8 cellular contexts compared by ENCODE assay signal in the genomic region with DNA sequence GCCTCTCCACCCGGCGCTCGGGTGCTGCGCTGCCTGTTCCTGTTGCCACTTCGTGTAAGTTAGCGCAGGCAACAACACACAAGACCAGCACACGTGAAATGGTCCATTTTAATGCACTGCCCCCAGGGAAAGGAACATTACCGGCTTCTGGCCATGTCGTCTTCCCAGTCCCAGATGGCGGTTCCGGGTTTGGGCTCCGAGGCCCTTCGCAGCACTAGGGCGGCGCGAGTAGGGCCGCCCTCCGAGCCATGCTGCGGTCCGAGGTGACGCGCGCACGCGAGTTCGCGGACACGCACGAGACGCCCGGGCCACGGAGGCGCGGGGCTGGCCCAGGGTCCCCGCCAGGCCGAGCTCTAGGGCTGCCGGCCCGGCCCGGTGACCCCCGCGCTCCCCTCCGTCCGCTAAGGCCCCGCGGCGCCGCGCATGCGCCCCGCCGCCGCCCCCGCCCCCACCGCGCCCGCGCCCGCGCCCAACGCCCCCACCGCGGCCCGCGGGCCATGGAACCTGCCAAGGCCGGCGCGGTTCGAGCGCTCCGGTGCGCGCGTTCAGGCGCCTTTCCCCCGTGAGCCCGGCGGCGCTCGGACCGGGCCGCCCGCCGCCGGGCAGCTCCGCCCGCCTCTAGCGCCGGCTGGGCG. TPM values are rescaled to one million over a fixed set of nuclear protein-coding genes. Genes with fewer than 3 reads are reported as not detected.
DNase-seq lines count a peak whose midpoint lies in the region; ATAC-seq and TF ChIP-seq lines count a peak whose summit lies in the region.

No MANE protein-coding gene starts in this region.

- intact Hi-C loops in A673 (cut with micrococcal nuclease; ENCODE audit: unreplicated experiment) = no loop called here

- CTCF ChIA-PET in A673 (lab: Charles Lee) = no interaction called here

- no peaks in the 10 kb centered on the region for H3K36me3 ChIP-seq in A673 (ENCODE audit: insufficient read depth, low read length, poor library complexity, severe bottlenecking)
- H3K36me3 ChIP-seq in mucosa of rectum (ENCODE audit: control insufficient read depth in 2 of 2, insufficient read depth in 2 of 2, low read length in 2 of 2) = no peaks in the 10 kb centered on the region

- H3K27me3 ChIP-seq in A673 (replicated peaks; ENCODE audit: insufficient read depth, low read depth, low read length, poor library complexity) (no peaks in the 10 kb centered on the region), mucosa of rectum (ENCODE audit: control insufficient read depth in 2 of 2, insufficient read depth in 2 of 2, low read length in 2 of 2) (no peaks in the 10 kb centered on the region)

- TF ChIP-seq CTCF in A673 (conservative IDR thresholded peaks at IDR 0.05; ENCODE audit: low read depth, low read length) (no peak), epithelial cell of esophagus (IDR thresholded peaks at IDR 0.05; ENCODE audit: insufficient read depth, low read depth, low read length, missing control alignments) (no peak)

- H3K4me1 ChIP-seq in A673 (ENCODE audit: insufficient read depth, low read length, poor library complexity, severe bottlenecking) (peaks cover 12% of the 10 kb centered on the region), mucosa of rectum (ENCODE audit: control insufficient read depth in 2 of 2, insufficient read depth in 2 of 2, low read length in 2 of 2) (peaks cover 6 to 13% of the 10 kb centered on the region in 2 donors)

- DNase-seq in A673 (ENCODE audit: low spot score) = peak; percentile 57
- peak; percentile 91 for DNase-seq in NCI-H69 (lab: John Stamatoyannopoulos, UW)
- DNase-seq in activated T-cell treated with anti-CD3 and anti-CD28 coated beads for 24 hours (ENCODE audit: low read depth) = peak; percentile 38
- DNase-seq in epithelial cell of esophagus (ENCODE audit: low read depth) = peak; percentile 56
- peak; percentile 19 for DNase-seq in stimulated activated CD8-positive, alpha-beta memory T cell treated with anti-CD3 and anti-CD28 coated beads, Interleukin-7, amount 100 ng/mL, for 24 hours (ENCODE audit: low read depth)

- no peaks in the 10 kb centered on the region for H3K9me3 ChIP-seq in A673 (ENCODE audit: low read depth, low read length, poor library complexity, severe bottlenecking)
- no peaks in the 10 kb centered on the region for H3K9me3 ChIP-seq in mucosa of rectum (ENCODE audit: control insufficient read depth in 2 of 2, low read length in 2 of 2)

- H3K9ac ChIP-seq in mucosa of rectum (ENCODE audit: low read depth in 1 of 2, low read length in 2 of 2) = peak overlapping the region; percentile 98 to 99

- BruUV-seq in A673 (replicated peaks; lab: Mats Ljungman, UMichigan) = no TSS peak

- H3K27ac ChIP-seq in A673 (ENCODE audit: low read depth, low read length, poor library complexity, severe bottlenecking) (peak overlapping the region; percentile 91), mucosa of rectum (ENCODE audit: low read depth in 2 of 2, low read length in 2 of 2) (peak overlapping the region; percentile 94 to 95)

- POLR2A ChIA-PET in A673 (lab: Charles Lee; ENCODE audit: low non-redundant PET) = no interaction called here

- peak; percentile 54 for ATAC-seq in GM18511 (IDR thresholded peaks at IDR 0.05; ENCODE audit: unreplicated experiment)
- peak; percentile 41 for ATAC-seq in HG02981 (IDR thresholded peaks at IDR 0.05; ENCODE audit: unreplicated experiment)

- H3K4me3 ChIP-seq in A673 (ENCODE audit: low read depth, low read length, poor library complexity, severe bottlenecking) (peak overlapping the region; percentile 88), epithelial cell of esophagus (ENCODE audit: low read length) (peak overlapping the region; percentile 80), mucosa of rectum (ENCODE audit: low read length in 2 of 2) (peak overlapping the region; percentile 78 to 97)

RNA-seq across cellular contexts. Expression of a gene that starts 0.4 kb away (rescaled TPM):
- 23.4 and 24.8 TPM in 2 replicates for total RNA-seq in A673 (2021)

Comparison
In these comparisons a context has a peak if more than half of its experiments do, and no peak if none do; other contexts are left out.
1. Peak in every context shown above with its lines: DNase-seq, ATAC-seq, H3K4me3 ChIP-seq and H3K27ac ChIP-seq.
2. DNase-seq: peak in every context shown above with its lines; median percentile 91 in NCI-H69; 57 in A673; 56 in epithelial cell of esophagus; 38 in activated T-cell treated with anti-CD3 and anti-CD28 coated beads for 24 hours; 19 in stimulated activated CD8-positive, alpha-beta memory T cell treated with anti-CD3 and anti-CD28 coated beads, Interleukin-7, amount 100 ng/mL, for 24 hours.